13 cellular contexts compared by ENCODE assay signal in genomic region chr7:89837515-89837914, GRCh38.
A peak's percentile ranks its signal among the peaks of the same experiment; 100 is the strongest.
DNase-seq lines count a peak whose midpoint lies in the region; ATAC-seq, FAIRE-seq and TF ChIP-seq lines count a peak whose summit lies in the region.
"Had no signal": no experiment of that assay in that cellular context is flagged by ENCODE, and none has a peak within 500 bp of the region (broad histone marks: within the 10 kb centered on the region; RNA-seq: fewer than 3 reads in every experiment).

No MANE protein-coding gene starts in this region.

- in situ Hi-C loops in Caki2 (cut with HindIII; ENCODE audit: low pct_unique_long_range_greater_than_20kb, low sequenced_read_pairs), result no loop called here

- DNase-seq in Caki2 (ENCODE audit: low read depth) (peak; percentile 8), NCI-H446 (lab: John Stamatoyannopoulos, UW) (peak; percentile 85 to 94), bronchial epithelial cell (ENCODE audit: low read depth) (peak; percentile 4), middle frontal gyrus (ENCODE audit: extremely low spot score, low spot score) (peak; percentile 76), small intestine (no peak), DMS79 (lab: John Stamatoyannopoulos, UW) (no peak), GOT3 (lab: John Stamatoyannopoulos, UW) (no peak)
- DNase-seq: activated CD8-positive, alpha-beta memory T cell treated with anti-CD3 and anti-CD28 coated beads, Interleukin-2, amount 50 U/mL, for 48 hours; AML-193; NCI-H1436 treated with DMSO at 0.1 percent for 48 hours; PC-9; stimulated activated CD4-positive, alpha-beta T cell treated with anti-CD3 and anti-CD28 coated beads, Interleukin-12 subunit alpha, Interleukin-12 subunit beta, amount 100 ng/mL, for 4 hours had no signal

- H3K27me3 ChIP-seq in bronchial epithelial cell (ENCODE audit: control insufficient read depth, insufficient read depth, low read length), result no peaks in the 10 kb centered on the region
- H3K27me3 ChIP-seq in small intestine (ENCODE audit: control insufficient read depth in 2 of 2, insufficient read depth in 2 of 2, low read length in 2 of 2), result no peaks in the 10 kb centered on the region

- ATAC-seq in GM18519 (IDR thresholded peaks at IDR 0.05; ENCODE audit: low FRiP score, unreplicated experiment), result no peak

- no peak overlapping the region for H3K27ac ChIP-seq in small intestine (ENCODE audit: low read depth in 1 of 2, low read length in 1 of 2)
- H3K27ac ChIP-seq: PC-9 had no signal

- TF ChIP-seq CTCF in bronchial epithelial cell (IDR thresholded peaks at IDR 0.05; ENCODE audit: insufficient read depth, low read length, severe bottlenecking), result no peak

- H3K4me1 ChIP-seq in small intestine (ENCODE audit: control insufficient read depth in 2 of 2, insufficient read depth in 1 of 2, low read depth in 1 of 2, low read length in 1 of 2), result no peaks in the 10 kb centered on the region

- no peaks in the 10 kb centered on the region for H3K9me3 ChIP-seq in small intestine (ENCODE audit: control insufficient read depth, low read depth)

- H3K4me3 ChIP-seq in bronchial epithelial cell (ENCODE audit: low read depth, low read length) (no peak overlapping the region), small intestine (ENCODE audit: low read depth in 1 of 2, low read length in 2 of 2) (no peak overlapping the region)
- H3K4me3 ChIP-seq: PC-9 had no signal

- H3K36me3 ChIP-seq in bronchial epithelial cell (ENCODE audit: control insufficient read depth, insufficient read depth, low read length), result no peaks in the 10 kb centered on the region
- H3K36me3 ChIP-seq in small intestine (ENCODE audit: control insufficient read depth in 2 of 2, insufficient read depth in 2 of 2, low read length in 2 of 2), result no peaks in the 10 kb centered on the region

- FAIRE-seq in bronchial epithelial cell (lab: Jason Lieb, UNC) (no peak), small intestine (lab: Jason Lieb, UNC) (no peak)

- 34 to 38% (median 34%) methylated on average over 1 of the region's 1 CpG for WGBS in small intestine, 3 donors

Comparison
In these comparisons a context has a peak if more than half of its experiments do, and no peak if none do; other contexts are left out.
1. DNase-seq: peak in Caki2 (single experiment), NCI-H446 (2 of 2), bronchial epithelial cell (single experiment) and middle frontal gyrus (single experiment); none in small intestine (single experiment), DMS79 (single experiment) and GOT3 (single experiment).